ENCODE assay signal across 10 cellular contexts in the genomic region with DNA sequence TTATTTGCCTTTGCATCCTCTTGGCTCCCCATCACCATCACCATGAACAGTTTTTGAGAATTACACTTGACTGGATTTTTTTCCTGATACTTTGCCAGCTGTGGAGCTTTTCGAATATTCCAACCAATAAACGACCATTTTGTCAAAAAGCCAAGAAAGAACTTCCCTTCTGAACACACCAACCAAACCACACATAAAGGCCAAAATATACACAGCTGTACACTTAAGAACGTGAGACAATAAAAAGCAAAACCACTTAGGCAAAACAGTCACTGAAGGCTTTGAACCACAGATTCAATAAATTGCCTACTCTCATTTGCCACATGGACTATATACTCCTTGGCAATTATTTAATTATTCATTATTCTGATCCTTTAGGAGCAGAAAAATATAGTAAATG. TPM values are rescaled to one million over a fixed set of nuclear protein-coding genes. Genes with fewer than 3 reads are reported as not detected.
A peak's percentile ranks its signal among the peaks of the same experiment; 100 is the strongest.
DNase-seq lines count a peak whose midpoint lies in the region; ATAC-seq and TF ChIP-seq lines count a peak whose summit lies in the region.
"Had no signal": no experiment of that assay in that cellular context is flagged by ENCODE, and none has a peak within 500 bp of the region (broad histone marks: within the 10 kb centered on the region; RNA-seq: fewer than 3 reads in every experiment).

No MANE protein-coding gene starts in this region.

- H3K9me3 ChIP-seq in MM.1S (replicated peaks; ENCODE audit: insufficient read depth, low read length), result no peaks in the 10 kb centered on the region
- no peaks in the 10 kb centered on the region for H3K9me3 ChIP-seq in T-helper 17 cell (ENCODE audit: control insufficient read depth, low read length, poor library complexity, severe bottlenecking)
- H3K9me3 ChIP-seq: gastroesophageal sphincter had no signal

- peak overlapping the region; percentile 56 for H3K4me2 ChIP-seq in MM.1S (ENCODE audit: low read depth, low read length)

- H4K20me1 ChIP-seq in MM.1S (ENCODE audit: insufficient read depth, low read length), result no peaks in the 10 kb centered on the region

- H3K9me3 Mint-ChIP-seq in natural killer cell treated with Interleukin-12 subunit alpha and Interleukin-12 subunit beta and Interleukin-15 and Interleukin-18, amount 100 ng/mL, for 72 hours, result no peaks in the 10 kb centered on the region

- no peaks in the 10 kb centered on the region for H3K27me3 ChIP-seq in MM.1S (replicated peaks; ENCODE audit: insufficient read depth, low read length)
- H3K27me3 ChIP-seq: gastroesophageal sphincter had no signal

- H3K9me2 ChIP-seq in MM.1S (replicated peaks; ENCODE audit: insufficient read depth, low read length), result no peaks in the 10 kb centered on the region

- TF ChIP-seq CTCF in MM.1S (IDR thresholded peaks at IDR 0.05; ENCODE audit: low read length), result no peak

- peaks cover 2% of the 10 kb centered on the region for H3K36me3 Mint-ChIP-seq in T-helper 17 cell (ENCODE audit: low read depth)
- H3K36me3 Mint-ChIP-seq in natural killer cell treated with Interleukin-12 subunit alpha and Interleukin-12 subunit beta and Interleukin-15 and Interleukin-18, amount 100 ng/mL, for 72 hours, result no peaks in the 10 kb centered on the region

- peak overlapping the region; percentile 60; the same call in 1 of the 2 replicates for H3K9ac ChIP-seq in MM.1S (ENCODE audit: low read length)

- H3K27ac Mint-ChIP-seq in T-helper 17 cell, result peak overlapping the region; percentile 96
- peak overlapping the region; percentile 95 to 96 for H3K27ac Mint-ChIP-seq in natural killer cell treated with Interleukin-12 subunit alpha and Interleukin-12 subunit beta and Interleukin-15 and Interleukin-18, amount 100 ng/mL, for 72 hours

- H3K27me3 Mint-ChIP-seq in T-helper 17 cell, result no peaks in the 10 kb centered on the region
- no peaks in the 10 kb centered on the region for H3K27me3 Mint-ChIP-seq in natural killer cell treated with Interleukin-12 subunit alpha and Interleukin-12 subunit beta and Interleukin-15 and Interleukin-18, amount 100 ng/mL, for 72 hours

- H3K79me2 ChIP-seq in MM.1S (ENCODE audit: low read length), result no peaks in the 10 kb centered on the region

- H3K4me1 Mint-ChIP-seq in T-helper 17 cell, result peaks cover 15% of the 10 kb centered on the region
- peaks cover 28 to 46% of the 10 kb centered on the region in 2 donors for H3K4me1 Mint-ChIP-seq in natural killer cell treated with Interleukin-12 subunit alpha and Interleukin-12 subunit beta and Interleukin-15 and Interleukin-18, amount 100 ng/mL, for 72 hours (ENCODE audit: low read depth in 2 of 2)

- H2AFZ ChIP-seq in MM.1S (ENCODE audit: low read length), result 0 out of 2 replicates have a peak overlapping the region, but pooled peaks have one; percentile 8

- H3K4me1 ChIP-seq in MM.1S (ENCODE audit: low read length), result peaks cover 17% of the 10 kb centered on the region; the same call in 1 of the 2 replicates

- peak overlapping the region; percentile 55; the same call in 1 of the 2 replicates for H3K27ac ChIP-seq in MM.1S (ENCODE audit: low read length)

- DNase-seq in GF-D8 (lab: John Stamatoyannopoulos, UW), result peak; percentile 68
- peak; percentile 8 for DNase-seq in MM.1S
- no peak for DNase-seq in T-helper 17 cell
- no peak for DNase-seq in natural killer cell treated with Interleukin-12 subunit alpha and Interleukin-12 subunit beta and Interleukin-15 and Interleukin-18, amount 100 ng/mL, for 72 hours (ENCODE audit: low spot score)
- DNase-seq in cerebellum (ENCODE audit: low spot score), result no peak
- no peak for DNase-seq in GM19238 (ENCODE audit: insufficient read length, low spot score)

- H3F3A ChIP-seq in MM.1S (ENCODE audit: insufficient read depth, low read length), result peaks cover 19% of the 10 kb centered on the region

- peak overlapping the region; percentile 63 for H3K4me3 ChIP-seq in MM.1S (ENCODE audit: low read length)

- H3K36me3 ChIP-seq in MM.1S (replicated peaks; ENCODE audit: insufficient read depth, low read length), result no peaks in the 10 kb centered on the region
- H3K36me3 ChIP-seq: gastroesophageal sphincter had no signal

- ATAC-seq in T-helper 17 cell, result no peak
- ATAC-seq in natural killer cell treated with Interleukin-12 subunit alpha and Interleukin-12 subunit beta and Interleukin-15 and Interleukin-18, amount 100 ng/mL, for 72 hours, result no peak
- no peak for ATAC-seq in GM21529 (IDR thresholded peaks at IDR 0.05; ENCODE audit: unreplicated experiment)
- ATAC-seq: gastroesophageal sphincter had no signal

- peak overlapping the region; percentile 50 for H3K4me3 Mint-ChIP-seq in T-helper 17 cell
- H3K4me3 Mint-ChIP-seq in natural killer cell treated with Interleukin-12 subunit alpha and Interleukin-12 subunit beta and Interleukin-15 and Interleukin-18, amount 100 ng/mL, for 72 hours, result peak overlapping the region; percentile 97

RNA-seq across cellular contexts. Expression of a gene that starts 1.1 kb away (rescaled TPM):
- total RNA-seq in T-helper 17 cell (1 to 10 TPM; 9.0 to 9.1 TPM), cerebellum (5.2 TPM)
- 10 to 100 TPM in 1 of 2 donors, 1 to 10 TPM in 1; 2.8 to 10.8 TPM for total RNA-seq in natural killer cell treated with Interleukin-12 subunit alpha and Interleukin-12 subunit beta and Interleukin-15 and Interleukin-18, amount 100 ng/mL, for 72 hours

RNA-seq across cellular contexts. Expression of a gene that starts 25.9 kb away (rescaled TPM):
- total RNA-seq in T-helper 17 cell (10 to 100 TPM; 17.6 to 19.9 TPM), cerebellum (74.6 TPM)
- total RNA-seq in natural killer cell treated with Interleukin-12 subunit alpha and Interleukin-12 subunit beta and Interleukin-15 and Interleukin-18, amount 100 ng/mL, for 72 hours, result 100 to 1,000 TPM; 102 to 121 TPM

RNA-seq across cellular contexts. Expression of a gene that starts 26.5 kb away (rescaled TPM):
- total RNA-seq in T-helper 17 cell, result 1 to 10 TPM; 1.3 to 1.5 TPM
- 1 to 10 TPM in 1 of 2 donors, under 1 TPM in 1; 0.17 to 2.1 TPM for total RNA-seq in natural killer cell treated with Interleukin-12 subunit alpha and Interleukin-12 subunit beta and Interleukin-15 and Interleukin-18, amount 100 ng/mL, for 72 hours
- 7.4 TPM for total RNA-seq in cerebellum

RNA-seq across cellular contexts. Expression of a gene that starts 33.2 kb away (rescaled TPM):
- total RNA-seq in T-helper 17 cell (not detected), cerebellum (not detected)
- total RNA-seq in natural killer cell treated with Interleukin-12 subunit alpha and Interleukin-12 subunit beta and Interleukin-15 and Interleukin-18, amount 100 ng/mL, for 72 hours, result not detected
- total RNA-seq: renal cortical epithelial cell, urinary bladder had no signal

RNA-seq across cellular contexts. Expression of a gene that starts 48.5 kb away (rescaled TPM):
- total RNA-seq in T-helper 17 cell (1 to 10 TPM; 1.6 to 1.8 TPM), cerebellum (17.5 TPM)
- 1 to 10 TPM in 1 of 2 donors, under 1 TPM in 1; 0.73 to 1.0 TPM for total RNA-seq in natural killer cell treated with Interleukin-12 subunit alpha and Interleukin-12 subunit beta and Interleukin-15 and Interleukin-18, amount 100 ng/mL, for 72 hours

Comparison
In these comparisons a context has a peak if more than half of its experiments do, and no peak if none do; other contexts are left out.
1. DNase-seq: peak in GF-D8 (single experiment) and MM.1S (single experiment); none in T-helper 17 cell (0 of 3), natural killer cell treated with Interleukin-12 subunit alpha and Interleukin-12 subunit beta and Interleukin-15 and Interleukin-18, amount 100 ng/mL, for 72 hours (single experiment), cerebellum (single experiment) and GM19238 (single experiment).